1 cellular context compared by ENCODE assay signal in the genomic region with DNA sequence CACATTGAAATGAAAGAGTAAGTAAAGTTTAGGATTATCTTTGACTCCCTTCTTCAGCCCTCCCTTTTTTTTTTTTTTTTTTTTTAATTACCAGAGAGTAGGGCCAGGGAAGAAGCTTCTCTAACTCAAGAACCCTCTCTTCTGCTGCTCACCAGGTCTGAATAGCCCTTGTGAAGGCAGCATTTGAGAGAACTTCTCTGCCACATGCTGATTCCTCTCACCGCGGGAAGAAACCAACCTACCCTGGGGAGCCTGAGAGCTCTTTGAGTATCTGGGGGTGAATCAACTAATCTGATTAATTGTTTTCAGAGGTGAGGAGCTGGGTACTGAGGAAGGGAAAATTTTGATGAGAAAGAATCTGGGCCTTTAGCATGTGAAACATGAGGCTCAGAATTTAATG.
TF ChIP-seq lines count a peak whose summit lies in the region.

No MANE protein-coding gene starts in this region.

TF ChIP-seq in H1, 55 proteins besides CTCF, POLR2A, EP300 and RAD21:
- TF ChIP-seq MAFK (IDR thresholded peaks at IDR 0.05; ENCODE audit: low read depth, low read length) (no peak), CHD2 (IDR thresholded peaks at IDR 0.05; ENCODE audit: low read length) (no peak)
- TF ChIP-seq, protein P1, sequence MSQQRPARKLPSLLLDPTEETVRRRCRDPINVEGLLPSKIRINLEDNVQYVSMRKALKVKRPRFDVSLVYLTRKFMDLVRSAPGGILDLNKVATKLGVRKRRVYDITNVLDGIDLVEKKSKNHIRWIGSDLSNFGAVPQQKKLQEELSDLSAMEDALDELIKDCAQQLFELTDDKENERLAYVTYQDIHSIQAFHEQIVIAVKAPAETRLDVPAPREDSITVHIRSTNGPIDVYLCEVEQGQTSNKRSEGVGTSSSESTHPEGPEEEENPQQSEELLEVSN (IDR thresholded peaks at IDR 0.05) = peak; percentile 12; the same call in 1 of the 2 replicates
TF ChIP-seq in H1: peak in this region for 1.
